Comparison of ENCODE assay signal across 16 cellular contexts in genomic region chr7:34916267-34916666, GRCh38.
A peak's percentile ranks its signal among the peaks of the same experiment; 100 is the strongest.
DNase-seq lines count a peak whose midpoint lies in the region; ATAC-seq and TF ChIP-seq lines count a peak whose summit lies in the region.
"Had no signal": no experiment of that assay in that cellular context is flagged by ENCODE, and none has a peak within 500 bp of the region (broad histone marks: within the 10 kb centered on the region; RNA-seq: fewer than 3 reads in every experiment).

No MANE protein-coding gene starts in this region.

- no peak for TF ChIP-seq POLR2A in HCT116 (IDR thresholded peaks at IDR 0.05; ENCODE audit: borderline replicate concordance, extremely low read depth, insufficient read depth, insufficient read length)

- H4K20me1 ChIP-seq in HCT116 (ENCODE audit: insufficient read depth), result no peaks in the 10 kb centered on the region

- no peaks in the 10 kb centered on the region for H3K27me3 ChIP-seq in HCT116 (ENCODE audit: insufficient read depth, low read length)
- H3K27me3 ChIP-seq in aorta (ENCODE audit: control insufficient read depth in 1 of 2, insufficient read depth in 2 of 2, low read length in 1 of 2), result no peaks in the 10 kb centered on the region

- no peak for TF ChIP-seq CTCF in HCT116 (IDR thresholded peaks at IDR 0.05 in 2 of 3, conservative IDR thresholded peaks at IDR 0.05 in 1 of 3; ENCODE audit: borderline replicate concordance in 1 of 3, insufficient read depth in 1 of 3, low read depth in 2 of 3, low read length in 2 of 3)
- TF ChIP-seq CTCF in WTC11 (IDR thresholded peaks at IDR 0.05), result no peak

- peak; percentile 41 for DNase-seq in DMS53 (lab: John Stamatoyannopoulos, UW)
- DNase-seq in DMS53 treated with DMSO at 0.1 percent for 48 hours (lab: John Stamatoyannopoulos, UW; ENCODE audit: unreplicated experiment), result no peak
- DNase-seq in HCT116 (ENCODE audit: low read depth, low spot score), result no peak
- no peak for DNase-seq in WTC11 (ENCODE audit: low spot score)
- DNase-seq in stimulated activated naive CD4-positive, alpha-beta T cell treated with Interleukin-2 at 50 U/mL for 16 hours (lab: John Stamatoyannopoulos, UW), result no peak
- no peak for DNase-seq in aorta
- DNase-seq: 8988T; C1 segment of cervical spinal cord; Calu3; CD4-positive, alpha-beta memory T cell; COR-L47; DND-41; GM23248; H9; HFFc6 had no signal

- peaks cover 13% of the 10 kb centered on the region for H3K36me3 Mint-ChIP-seq in WTC11
- H3K36me3 Mint-ChIP-seq: CD4-positive, alpha-beta memory T cell had no signal

- no peak overlapping the region for H2AFZ ChIP-seq in HCT116 (ENCODE audit: low read depth, low read length, poor library complexity, severe bottlenecking)
- H2AFZ ChIP-seq: GM23248 had no signal

- H3K4me1 ChIP-seq in HCT116 (ENCODE audit: control insufficient read depth in 1 of 2, insufficient read depth in 2 of 2, low read length in 2 of 2) (no peaks in the 10 kb centered on the region), aorta (ENCODE audit: control insufficient read depth in 1 of 2, insufficient read depth in 2 of 2, low read length in 2 of 2) (no peaks in the 10 kb centered on the region)
- H3K4me1 ChIP-seq: A549 had no signal

- no peak for ATAC-seq in HCT116
- ATAC-seq in WTC11, result no peak
- no peak for ATAC-seq in aorta (ENCODE audit: low FRiP score)
- ATAC-seq: A549 had no signal

- BruUV-seq in HCT116 (replicated peaks; lab: Mats Ljungman, UMichigan), result no TSS peak

- H3K27me3 Mint-ChIP-seq in WTC11 (ENCODE audit: low read depth), result no peaks in the 10 kb centered on the region

- POLR2A ChIA-PET in HCT116 (lab: Charles Lee), result no interaction called here
- POLR2A ChIA-PET in WTC11 (lab: Charles Lee), result no interaction called here

- no peak overlapping the region for H3K27ac Mint-ChIP-seq in WTC11
- H3K27ac Mint-ChIP-seq: CD4-positive, alpha-beta memory T cell; H9; HFFc6 had no signal

- peaks cover 5% of the 10 kb centered on the region for H3K4me1 Mint-ChIP-seq in WTC11
- H3K4me1 Mint-ChIP-seq: CD4-positive, alpha-beta memory T cell had no signal

- H3K36me3 ChIP-seq in HCT116 (ENCODE audit: control insufficient read depth in 1 of 2, insufficient read depth in 2 of 2, low read length in 2 of 2) (no peaks in the 10 kb centered on the region), aorta (ENCODE audit: control insufficient read depth in 1 of 2, insufficient read depth in 2 of 2, low read length in 1 of 2) (no peaks in the 10 kb centered on the region)

- no peaks in the 10 kb centered on the region for H3K9me2 ChIP-seq in HCT116 (ENCODE audit: insufficient read depth)

- TF ChIP-seq RAD21 in HCT116 (IDR thresholded peaks at IDR 0.05; ENCODE audit: low read depth), result no peak

- CTCF ChIA-PET in HCT116 (lab: Charles Lee) (no interaction called here), WTC11 (lab: Charles Lee) (interaction anchor here (1.0 kb wide), 1 partner anchor 11 kb away, joined by 3 read pairs; no protein-coding TSS in a partner anchor)

- H3K4me3 ChIP-seq in HCT116 (replicated peaks in 1 of 2; ENCODE audit: low read depth in 1 of 2, low read length in 2 of 2) (no peak overlapping the region), aorta (ENCODE audit: low read length in 2 of 2) (no peak overlapping the region)
- H3K4me3 ChIP-seq: A549, GM23248 had no signal

- no peaks in the 10 kb centered on the region for H3K79me2 ChIP-seq in HCT116 (ENCODE audit: insufficient read depth, low read length)

- H3K4me3 Mint-ChIP-seq in WTC11, result no peak overlapping the region
- H3K4me3 Mint-ChIP-seq: CD4-positive, alpha-beta memory T cell; H9; HFFc6 had no signal

- no peaks in the 10 kb centered on the region for H3K9me3 ChIP-seq in HCT116 (ENCODE audit: control insufficient read depth in 1 of 2, insufficient read depth in 1 of 2, low read depth in 1 of 2, low read length in 2 of 2)
- H3K9me3 ChIP-seq in aorta (ENCODE audit: control insufficient read depth, low read length), result peaks cover 2% of the 10 kb centered on the region

- H3K27ac ChIP-seq in HCT116 (ENCODE audit: low read depth, low read length), result no peak overlapping the region
- no peak overlapping the region for H3K27ac ChIP-seq in aorta (ENCODE audit: low read depth in 1 of 2, low read length in 2 of 2)
- H3K27ac ChIP-seq: A549, GM23248 had no signal

- 91 to 92% methylated on average over 2 of the region's 2 CpGs for WGBS in aorta, 2 donors

- no peak overlapping the region for H3K4me2 ChIP-seq in HCT116 (ENCODE audit: low read length)
- H3K4me2 ChIP-seq: A549 had no signal

- RAD21 ChIA-PET in HCT116 (lab: Charles Lee; ENCODE audit: low non-redundant PET in 1 of 2, low total read pairs in 2 of 2, uncharacterized antibody in 2 of 2, unreplicated experiment in 2 of 2), result no interaction called here

- peaks cover 26% of the 10 kb centered on the region for H3K9me3 Mint-ChIP-seq in WTC11

- intact Hi-C loops in HCT116 (cut with micrococcal nuclease), result loop anchor here (2.0 kb wide), 1 partner anchor 157 kb away; no protein-coding TSS in a partner anchor
- intact Hi-C loops in aorta (cut with DNase I), result no loop called here

- H3K9ac ChIP-seq in HCT116 (ENCODE audit: low read length), result no peak overlapping the region
- H3K9ac ChIP-seq: GM23248 had no signal

TF ChIP-seq in HCT116, 20 proteins besides CTCF, POLR2A, EP300 and RAD21:
- TF ChIP-seq EZH2phosphoT487 (IDR thresholded peaks at IDR 0.05; ENCODE audit: borderline replicate concordance) (no peak), ATF3 (IDR thresholded peaks at IDR 0.05) (no peak), CBX3 (IDR thresholded peaks at IDR 0.05; ENCODE audit: low read depth) (peak; percentile 62; the same call in 1 of the 2 replicates)

TF ChIP-seq in WTC11, 78 proteins besides CTCF, POLR2A, EP300 and RAD21:
- TF ChIP-seq TEAD4 (CRISPR knock-in tag; IDR thresholded peaks at IDR 0.05), result no peak
- TF ChIP-seq SMAD3 (CRISPR knock-in tag; IDR thresholded peaks at IDR 0.05; ENCODE audit: borderline replicate concordance), result no peak
- TF ChIP-seq ZNF317 (CRISPR knock-in tag; IDR thresholded peaks at IDR 0.05; ENCODE audit: borderline replicate concordance, low read depth), result peak; percentile 87
